Comparison of ENCODE assay signal across 17 cellular contexts in the genomic region with DNA sequence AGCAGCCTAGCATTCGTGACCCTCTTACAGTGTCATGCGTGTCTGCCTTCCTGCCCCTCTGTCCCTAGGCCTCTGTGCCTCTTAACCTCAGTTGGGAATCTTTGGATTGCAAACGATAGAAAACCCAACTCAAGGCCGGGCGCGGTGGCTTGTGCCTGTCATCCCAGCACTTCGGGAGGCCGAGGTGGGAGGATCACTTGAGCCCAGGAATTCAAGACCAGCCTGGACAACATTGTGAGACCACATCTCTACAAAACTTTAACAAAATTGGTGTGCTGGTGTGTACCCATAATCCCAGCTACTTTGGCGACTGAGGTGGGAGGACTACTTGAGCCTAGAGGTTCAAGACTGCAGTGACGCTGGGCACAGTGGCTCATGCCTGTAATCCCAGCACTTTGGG. TPM values are rescaled to one million over a fixed set of nuclear protein-coding genes. Genes with fewer than 3 reads are reported as not detected.
DNase-seq lines count a peak whose midpoint lies in the region; ATAC-seq and TF ChIP-seq lines count a peak whose summit lies in the region.
"Had no signal": no experiment of that assay in that cellular context is flagged by ENCODE, and none has a peak within 500 bp of the region (broad histone marks: within the 10 kb centered on the region; RNA-seq: fewer than 3 reads in every experiment).

No MANE protein-coding gene starts in this region.

- peaks cover 5% of the 10 kb centered on the region for H3K9me3 Mint-ChIP-seq in glutamatergic neuron (ENCODE audit: unreplicated experiment)
- H3K9me3 Mint-ChIP-seq: activated T-cell treated with anti-CD3 and anti-CD28 coated beads, Interleukin-2, amount 50 U/mL, for 4 hours had no signal

- ATAC-seq in GM18505 (IDR thresholded peaks at IDR 0.05; ENCODE audit: unreplicated experiment) (no peak), GM18868 (IDR thresholded peaks at IDR 0.05; ENCODE audit: unreplicated experiment) (no peak), GM19397 (IDR thresholded peaks at IDR 0.05; ENCODE audit: unreplicated experiment) (no peak)

- H3K27ac ChIP-seq in right atrium auricular region (peak overlapping the region; percentile 53 to 58), SK-N-MC (peak overlapping the region; percentile 68; the same call in 1 of the 2 replicates)

- no peaks in the 10 kb centered on the region for H3K36me3 Mint-ChIP-seq in glutamatergic neuron (ENCODE audit: unreplicated experiment)

- no peak overlapping the region for H3K4me3 ChIP-seq in right atrium auricular region
- H3K4me3 ChIP-seq in SK-N-MC = no peak overlapping the region
- H3K4me3 ChIP-seq: heart left ventricle, ovary, spleen had no signal

- no peak for DNase-seq in right atrium auricular region (ENCODE audit: low spot score)
- no peak for DNase-seq in cardiac septum (ENCODE audit: low spot score)
- DNase-seq in SK-N-MC (ENCODE audit: low read depth, low spot score) = no peak
- no peak for DNase-seq in glutamatergic neuron
- DNase-seq in GDM1 (lab: John Stamatoyannopoulos, UW) = no peak
- DNase-seq: activated T-cell treated with anti-CD3 and anti-CD28 coated beads, Interleukin-2, amount 50 U/mL, for 4 hours; anterior cingulate cortex; cortex of kidney; midbrain; NCI-H345; SIG-M5; spleen had no signal

- H3K27ac Mint-ChIP-seq in glutamatergic neuron (ENCODE audit: unreplicated experiment) = peak overlapping the region; percentile 80

- H3K36me3 ChIP-seq in right atrium auricular region (no peaks in the 10 kb centered on the region), SK-N-MC (ENCODE audit: insufficient read depth, low read length) (peaks cover 7% of the 10 kb centered on the region; the same call in 1 of the 2 replicates)
- H3K36me3 ChIP-seq: ovary had no signal

- no peak for TF ChIP-seq POLR2A in GM18505 (IDR thresholded peaks at IDR 0.05; ENCODE audit: borderline replicate concordance, extremely low read depth, insufficient read depth, insufficient read length)

- no peaks in the 10 kb centered on the region for H3K9me3 ChIP-seq in right atrium auricular region
- no peaks in the 10 kb centered on the region for H3K9me3 ChIP-seq in SK-N-MC (ENCODE audit: low read depth, low read length)
- H3K9me3 ChIP-seq: heart left ventricle, ovary, spleen had no signal

- intact Hi-C loops in cardiac septum (cut with DNase I) = no loop called here

- peaks cover 6% of the 10 kb centered on the region for H3K4me1 Mint-ChIP-seq in glutamatergic neuron (ENCODE audit: low read depth, unreplicated experiment)

- H3K4me3 Mint-ChIP-seq in glutamatergic neuron (ENCODE audit: unreplicated experiment) = no peak overlapping the region
- H3K4me3 Mint-ChIP-seq: activated T-cell treated with anti-CD3 and anti-CD28 coated beads, Interleukin-2, amount 50 U/mL, for 4 hours had no signal

- peaks cover 5% of the 10 kb centered on the region for H3K27me3 Mint-ChIP-seq in glutamatergic neuron (ENCODE audit: unreplicated experiment)

- peaks cover 0 to 23% of the 10 kb centered on the region in 2 donors for H3K4me1 ChIP-seq in right atrium auricular region

- no peak overlapping the region for H3K9ac ChIP-seq in SK-N-MC (ENCODE audit: insufficient read length)

- no peaks in the 10 kb centered on the region for H3K27me3 ChIP-seq in right atrium auricular region
- H3K27me3 ChIP-seq: heart left ventricle, ovary, spleen had no signal

- TF ChIP-seq CTCF in right atrium auricular region (IDR thresholded peaks at IDR 0.05) (no peak), glutamatergic neuron (IDR thresholded peaks at IDR 0.05; ENCODE audit: partially characterized antibody, unreplicated experiment) (no peak)

RNA-seq across cellular contexts. Expression of gene TMEM120B, which starts 36.7 kb away (rescaled TPM):
- total RNA-seq in right atrium auricular region (1 to 10 TPM; 3.3 to 4.7 TPM), cardiac septum (6.2 TPM), glutamatergic neuron (ENCODE audit: unreplicated experiment) (205 TPM)

RNA-seq across cellular contexts. Expression of gene RHOF, which starts 44.2 kb away (rescaled TPM):
- total RNA-seq in right atrium auricular region = 10 to 100 TPM in 1 of 2 donors, 1 to 10 TPM in 1; 7.3 to 21.9 TPM
- 20.9 TPM for total RNA-seq in cardiac septum
- total RNA-seq in glutamatergic neuron (ENCODE audit: unreplicated experiment) = 31.1 TPM

RNA-seq across cellular contexts. Expression of gene SETD1B, which starts 54.5 kb away (rescaled TPM):
- total RNA-seq in right atrium auricular region (1 to 10 TPM; 6.0 to 9.3 TPM), cardiac septum (13.0 TPM), glutamatergic neuron (ENCODE audit: unreplicated experiment) (35.0 TPM)

Comparison
In these comparisons a context has a peak if more than half of its experiments do, and no peak if none do; other contexts are left out.
1. RNA of gene TMEM120B, which starts 36.7 kb away (total RNA-seq): 205 TPM in glutamatergic neuron (single experiment); 6.2 TPM in cardiac septum (single experiment) and 3.3 to 4.7 TPM in right atrium auricular region; every median in the first group is over 10 times any median in the second.